ENCODE assay signal across 16 cellular contexts in genomic region chr3:60309539-60310268, GRCh38.
"Had no signal": no experiment of that assay in that cellular context is flagged by ENCODE, and none has a peak within 500 bp of the region (broad histone marks: within the 10 kb centered on the region; RNA-seq: fewer than 3 reads in every experiment).

No MANE protein-coding gene starts in this region.

- H3K27ac ChIP-seq: coronary artery, neutrophil, skin epidermis, tibial artery, uterus had no signal

- H3K27me3 ChIP-seq: neutrophil, tibial artery, uterus had no signal

- H3K36me3 ChIP-seq: neutrophil, tibial artery, uterus had no signal

- DNase-seq: activated CD4-positive, alpha-beta T cell treated with anti-CD3 and anti-CD28 coated beads, Interleukin-2, amount 10 ng/mL, durations not matched to agents 7 days and 5 days; activated naive CD8-positive, alpha-beta T cell treated with anti-CD3 and anti-CD28 coated beads, Interleukin-2, amount 10 ng/mL, durations not matched to agents 7 days and 5 days; central memory CD4-positive, alpha-beta T cell; mucosa of descending colon; naive thymus-derived CD8-positive, alpha-beta T cell; retina; stimulated activated CD4-positive, alpha-beta T cell treated with anti-CD3 and anti-CD28 coated beads, Interleukin-15, amount 100 ng/mL, for 24 hours; stimulated activated CD4-positive, alpha-beta T cell treated with anti-CD3 and anti-CD28 coated beads, Interleukin-4, amount 100 ng/mL, for 1 hour; stimulated activated naive CD4-positive, alpha-beta T cell; tibial artery; uterus had no signal

- H3K4me3 Mint-ChIP-seq: activated CD4-positive, alpha-beta T cell treated with anti-CD3 and anti-CD28 coated beads, Interleukin-2, amount 10 ng/mL, durations not matched to agents 7 days and 5 days; activated naive CD8-positive, alpha-beta T cell treated with anti-CD3 and anti-CD28 coated beads, Interleukin-2, amount 10 ng/mL, durations not matched to agents 7 days and 5 days; activated T-helper 1 cell treated with anti-CD3 and anti-CD28 coated beads, Interleukin-12 subunit alpha, Interleukin-12 subunit beta, Interleukin-2, Interleukin-4 antibody, amounts not matched to agents 30 ng/mL and 10 ng/mL and 1 ng/mL, durations not matched to agents 14 hours and 24 hours and 36 hours; brain; naive thymus-derived CD8-positive, alpha-beta T cell had no signal

- H3K27me3 Mint-ChIP-seq: activated CD4-positive, alpha-beta T cell treated with anti-CD3 and anti-CD28 coated beads, Interleukin-2, amount 10 ng/mL, durations not matched to agents 7 days and 5 days; activated naive CD8-positive, alpha-beta T cell treated with anti-CD3 and anti-CD28 coated beads, Interleukin-2, amount 10 ng/mL, durations not matched to agents 7 days and 5 days; brain; naive thymus-derived CD8-positive, alpha-beta T cell had no signal

- H3K9me3 Mint-ChIP-seq: activated CD4-positive, alpha-beta T cell treated with anti-CD3 and anti-CD28 coated beads, Interleukin-2, amount 10 ng/mL, durations not matched to agents 7 days and 5 days; activated naive CD8-positive, alpha-beta T cell treated with anti-CD3 and anti-CD28 coated beads, Interleukin-2, amount 10 ng/mL, durations not matched to agents 7 days and 5 days; activated T-helper 1 cell treated with anti-CD3 and anti-CD28 coated beads, Interleukin-12 subunit alpha, Interleukin-12 subunit beta, Interleukin-2, Interleukin-4 antibody, amounts not matched to agents 30 ng/mL and 10 ng/mL and 1 ng/mL, durations not matched to agents 14 hours and 24 hours and 36 hours; brain; naive thymus-derived CD8-positive, alpha-beta T cell had no signal

- H3K4me3 ChIP-seq: coronary artery, mucosa of descending colon, skin epidermis, tibial artery, uterus had no signal

- H3K4me1 ChIP-seq: tibial artery, uterus had no signal

- H3K36me3 Mint-ChIP-seq: brain; naive thymus-derived CD8-positive, alpha-beta T cell had no signal

- H3K9me3 ChIP-seq: mucosa of descending colon, neutrophil, tibial artery, uterus had no signal

- H3K27ac Mint-ChIP-seq: activated CD4-positive, alpha-beta T cell treated with anti-CD3 and anti-CD28 coated beads, Interleukin-2, amount 10 ng/mL, durations not matched to agents 7 days and 5 days; activated naive CD8-positive, alpha-beta T cell treated with anti-CD3 and anti-CD28 coated beads, Interleukin-2, amount 10 ng/mL, durations not matched to agents 7 days and 5 days; activated T-helper 1 cell treated with anti-CD3 and anti-CD28 coated beads, Interleukin-12 subunit alpha, Interleukin-12 subunit beta, Interleukin-2, Interleukin-4 antibody, amounts not matched to agents 30 ng/mL and 10 ng/mL and 1 ng/mL, durations not matched to agents 14 hours and 24 hours and 36 hours had no signal

- H3K4me1 Mint-ChIP-seq: activated CD4-positive, alpha-beta T cell treated with anti-CD3 and anti-CD28 coated beads, Interleukin-2, amount 10 ng/mL, durations not matched to agents 7 days and 5 days; activated naive CD8-positive, alpha-beta T cell treated with anti-CD3 and anti-CD28 coated beads, Interleukin-2, amount 10 ng/mL, durations not matched to agents 7 days and 5 days had no signal
